Comparison of ENCODE assay signal across 7 cellular contexts in genomic region chr10:102065561-102066420, GRCh38. TPM values are rescaled to one million over a fixed set of nuclear protein-coding genes. Genes with fewer than 3 reads are reported as not detected.
DNase-seq lines count a peak whose midpoint lies in the region; ATAC-seq and TF ChIP-seq lines count a peak whose summit lies in the region.

No MANE protein-coding gene starts in this region.

- no peaks in the 10 kb centered on the region for H3K9me3 Mint-ChIP-seq in activated naive CD4-positive, alpha-beta T cell treated with anti-CD3 and anti-CD28 coated beads for 36 hours
- no peaks in the 10 kb centered on the region for H3K9me3 Mint-ChIP-seq in osteocyte (ENCODE audit: unreplicated experiment)

- peak overlapping the region; percentile 86 for H3K4me3 ChIP-seq in LNCaP clone FGC (ENCODE audit: low read depth, low read length)

- intact Hi-C loops in activated naive CD4-positive, alpha-beta T cell treated with anti-CD3 and anti-CD28 coated beads for 36 hours (cut with micrococcal nuclease): loop anchor here (1.0 to 2.0 kb wide), 5 partner anchors 9 to 283 kb away; partner anchors contain the start of genes ARMH3, NOLC1, NPM3 and OGA

- TF ChIP-seq CTCF in GM12874 (IDR thresholded peaks at IDR 0.05; ENCODE audit: insufficient read depth, low read depth, low read length): 0 out of 2 replicates have a peak, but pooled peaks have one; percentile 5
- TF ChIP-seq CTCF in LNCaP clone FGC (IDR thresholded peaks at IDR 0.05; ENCODE audit: control insufficient read depth, extremely low read depth, insufficient read depth): 0 out of 2 replicates have a peak, but pooled peaks have one; percentile 10
- TF ChIP-seq CTCF in osteocyte (IDR thresholded peaks at IDR 0.05): no peak

- no peaks in the 10 kb centered on the region for H3K36me3 Mint-ChIP-seq in activated naive CD4-positive, alpha-beta T cell treated with anti-CD3 and anti-CD28 coated beads for 36 hours (ENCODE audit: low read depth)
- H3K36me3 Mint-ChIP-seq in osteocyte (ENCODE audit: unreplicated experiment): no peaks in the 10 kb centered on the region

- DNase-seq in LNCaP clone FGC (ENCODE audit: low read depth) (no peak), glomerular visceral epithelial cell (ENCODE audit: extremely low spot score) (peak; percentile 40), osteocyte (ENCODE audit: extremely low spot score, unreplicated experiment) (no peak), NCI-H2171 (lab: John Stamatoyannopoulos, UW) (no peak)
- peak; percentile 19 for DNase-seq in activated naive CD4-positive, alpha-beta T cell treated with anti-CD3 and anti-CD28 coated beads for 36 hours

- CTCF ChIA-PET in activated naive CD4-positive, alpha-beta T cell treated with anti-CD3 and anti-CD28 coated beads for 36 hours (lab: Charles Lee): interaction anchor here (0.6 to 5.7 kb wide), 5 partner anchors 11 to 225 kb away, joined by 3 to 23 read pairs (median 4); no protein-coding TSS in a partner anchor

- peak overlapping the region; percentile 73 for H3K27ac Mint-ChIP-seq in activated naive CD4-positive, alpha-beta T cell treated with anti-CD3 and anti-CD28 coated beads for 36 hours
- peak overlapping the region; percentile 72 for H3K27ac Mint-ChIP-seq in osteocyte (ENCODE audit: unreplicated experiment)

- H3K4me3 Mint-ChIP-seq in activated naive CD4-positive, alpha-beta T cell treated with anti-CD3 and anti-CD28 coated beads for 36 hours: peak overlapping the region; percentile 83
- H3K4me3 Mint-ChIP-seq in osteocyte (ENCODE audit: unreplicated experiment): peak overlapping the region; percentile 83

- ATAC-seq in GM21825 (IDR thresholded peaks at IDR 0.05; ENCODE audit: unreplicated experiment): peak; percentile 8

- no peaks in the 10 kb centered on the region for H3K27me3 Mint-ChIP-seq in activated naive CD4-positive, alpha-beta T cell treated with anti-CD3 and anti-CD28 coated beads for 36 hours (ENCODE audit: low read depth)
- no peaks in the 10 kb centered on the region for H3K27me3 Mint-ChIP-seq in osteocyte (ENCODE audit: unreplicated experiment)

- H3K4me1 Mint-ChIP-seq in activated naive CD4-positive, alpha-beta T cell treated with anti-CD3 and anti-CD28 coated beads for 36 hours (ENCODE audit: low read depth): peaks cover 24% of the 10 kb centered on the region
- peaks cover 19% of the 10 kb centered on the region for H3K4me1 Mint-ChIP-seq in osteocyte (ENCODE audit: unreplicated experiment)

RNA-seq across cellular contexts. Expression of gene HPS6, which starts 0.6 kb away (rescaled TPM):
- 1 to 10 TPM; 8.7 to 8.8 TPM for total RNA-seq in activated naive CD4-positive, alpha-beta T cell treated with anti-CD3 and anti-CD28 coated beads for 36 hours
- total RNA-seq in osteocyte: 21.5 and 22.2 TPM in 2 replicates

RNA-seq across cellular contexts. Expression of gene ARMH3, which starts 9.8 kb away (rescaled TPM):
- total RNA-seq in activated naive CD4-positive, alpha-beta T cell treated with anti-CD3 and anti-CD28 coated beads for 36 hours: 10 to 100 TPM; 12.3 to 12.6 TPM
- 27.8 and 28.8 TPM in 2 replicates for total RNA-seq in osteocyte

RNA-seq across cellular contexts. Expression of gene LDB1, which starts 54.4 kb away (rescaled TPM):
- total RNA-seq in activated naive CD4-positive, alpha-beta T cell treated with anti-CD3 and anti-CD28 coated beads for 36 hours: 10 to 100 TPM; 46.5 to 46.6 TPM
- total RNA-seq in osteocyte: 112 and 114 TPM in 2 replicates

Comparison
In these comparisons a context has a peak if more than half of its experiments do, and no peak if none do; other contexts are left out.
1. DNase-seq: peak in activated naive CD4-positive, alpha-beta T cell treated with anti-CD3 and anti-CD28 coated beads for 36 hours (single experiment) and glomerular visceral epithelial cell (single experiment); none in LNCaP clone FGC (single experiment), osteocyte (single experiment) and NCI-H2171 (single experiment).